ENCODE assay signal across 19 cellular contexts in the genomic region with DNA sequence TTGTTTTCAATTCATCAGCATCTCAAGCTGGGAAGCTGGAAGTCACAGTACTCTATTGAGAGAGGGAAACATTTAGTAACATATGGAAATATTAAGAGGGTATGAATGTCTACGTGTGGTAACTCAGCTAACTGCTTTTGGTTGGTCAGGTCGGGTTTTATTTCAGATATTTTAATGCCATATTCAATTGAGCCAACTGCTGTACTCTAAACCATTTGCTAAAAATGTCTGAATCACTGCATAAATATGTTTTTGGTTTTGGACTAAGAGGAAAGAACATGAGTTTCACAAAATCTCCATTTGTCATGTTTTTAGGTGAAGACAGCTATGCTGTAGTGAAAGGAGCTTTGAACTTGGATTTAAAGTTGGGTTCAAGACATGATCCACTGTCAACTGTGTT. TPM values are rescaled to one million over a fixed set of nuclear protein-coding genes. Genes with fewer than 3 reads are reported as not detected.
DNase-seq lines count a peak whose midpoint lies in the region; ATAC-seq and TF ChIP-seq lines count a peak whose summit lies in the region.
"Had no signal": no experiment of that assay in that cellular context is flagged by ENCODE, and none has a peak within 500 bp of the region (broad histone marks: within the 10 kb centered on the region; RNA-seq: fewer than 3 reads in every experiment).

No MANE protein-coding gene starts in this region.

- ATAC-seq in GM18873 (IDR thresholded peaks at IDR 0.05; ENCODE audit: low FRiP score, unreplicated experiment) (no peak), HG03565 (IDR thresholded peaks at IDR 0.05; ENCODE audit: unreplicated experiment) (no peak)
- ATAC-seq in activated naive CD4-positive, alpha-beta T cell treated with anti-CD3 and anti-CD28 coated beads, Interleukin-2, amount 50 U/mL, for 72 hours = no peak
- ATAC-seq: CD8-positive, alpha-beta T cell; stimulated activated effector memory CD8-positive, alpha-beta T cell treated with anti-CD3 and anti-CD28 coated beads, Interleukin-12 subunit alpha, Interleukin-12 subunit beta, amount 100 ng/mL, for 72 hours had no signal

- no peak for TF ChIP-seq CTCF in astrocyte of the cerebellum (IDR thresholded peaks at IDR 0.05; ENCODE audit: low read depth, low read length, missing control alignments)
- TF ChIP-seq CTCF in foreskin fibroblast (IDR thresholded peaks at IDR 0.05; ENCODE audit: low read depth, low read length) = no peak

- H3K27ac Mint-ChIP-seq in activated naive CD4-positive, alpha-beta T cell treated with anti-CD3 and anti-CD28 coated beads, Interleukin-2, amount 50 U/mL, for 72 hours = no peak overlapping the region
- H3K27ac Mint-ChIP-seq: CD8-positive, alpha-beta T cell; stimulated activated effector memory CD8-positive, alpha-beta T cell treated with anti-CD3 and anti-CD28 coated beads, Interleukin-12 subunit alpha, Interleukin-12 subunit beta, amount 100 ng/mL, for 72 hours had no signal

- H3K27ac ChIP-seq in ACC112 (ENCODE audit: low read depth, low read length) = peak overlapping the region; percentile 78

- no peaks in the 10 kb centered on the region for H3K27me3 ChIP-seq in ACC112 (ENCODE audit: insufficient read depth, low read length)

- DNase-seq in HCEC 1CT = peak; percentile 71
- peak; percentile 55 for DNase-seq in astrocyte of the cerebellum (ENCODE audit: low read depth)
- peak; percentile 66 to 77 for DNase-seq in foreskin fibroblast
- no peak for DNase-seq in activated naive CD4-positive, alpha-beta T cell treated with anti-CD3 and anti-CD28 coated beads, Interleukin-2, amount 50 U/mL, for 72 hours (ENCODE audit: low spot score in 2 of 2)
- DNase-seq in kidney tubule cell (ENCODE audit: low spot score) = no peak
- DNase-seq: activated CD4-positive, alpha-beta T cell treated with anti-CD3 and anti-CD28 coated beads for 4 hours; anterior cingulate cortex; CD8-positive, alpha-beta T cell; GOT3; NCI-H1417 treated with DMSO at 0.1 percent for 48 hours; NCI-H2171 had no signal

- H3K79me2 ChIP-seq in ACC112 (ENCODE audit: control insufficient read depth, insufficient read depth, low read length, unreplicated experiment) = no peaks in the 10 kb centered on the region

- peak overlapping the region; percentile 26 for H2AFZ ChIP-seq in ACC112 (ENCODE audit: low read length, unreplicated experiment)

- H3K4me3 ChIP-seq in ACC112 (ENCODE audit: low read depth, low read length) (peak overlapping the region; percentile 33; the same call in 1 of the 2 replicates), astrocyte of the cerebellum (ENCODE audit: low read depth, low read length) (no peak overlapping the region), foreskin fibroblast (ENCODE audit: low read depth in 1 of 2, low read length in 2 of 2) (no peak overlapping the region)

- in situ Hi-C loops in astrocyte of the cerebellum (cut with HindIII; ENCODE audit: low sequenced_read_pairs) = no loop called here

- peaks cover 19% of the 10 kb centered on the region for H3K4me1 ChIP-seq in ACC112 (ENCODE audit: control insufficient read depth, insufficient read depth, low read length, unreplicated experiment)

- H3K36me3 Mint-ChIP-seq in activated naive CD4-positive, alpha-beta T cell treated with anti-CD3 and anti-CD28 coated beads, Interleukin-2, amount 50 U/mL, for 72 hours = peaks cover 0 to 5% of the 10 kb centered on the region in 2 donors
- H3K36me3 Mint-ChIP-seq: CD8-positive, alpha-beta T cell; stimulated activated effector memory CD8-positive, alpha-beta T cell treated with anti-CD3 and anti-CD28 coated beads, Interleukin-12 subunit alpha, Interleukin-12 subunit beta, amount 100 ng/mL, for 72 hours had no signal

- H3K36me3 ChIP-seq in ACC112 (ENCODE audit: insufficient read depth, low read length) = no peaks in the 10 kb centered on the region

- no peaks in the 10 kb centered on the region for H3K9me3 Mint-ChIP-seq in activated naive CD4-positive, alpha-beta T cell treated with anti-CD3 and anti-CD28 coated beads, Interleukin-2, amount 50 U/mL, for 72 hours
- H3K9me3 Mint-ChIP-seq: stimulated activated effector memory CD8-positive, alpha-beta T cell treated with anti-CD3 and anti-CD28 coated beads, Interleukin-12 subunit alpha, Interleukin-12 subunit beta, amount 100 ng/mL, for 72 hours had no signal

RNA-seq across cellular contexts. Expression of a gene that starts 18.9 kb away (rescaled TPM):
- total RNA-seq in activated naive CD4-positive, alpha-beta T cell treated with anti-CD3 and anti-CD28 coated beads, Interleukin-2, amount 50 U/mL, for 72 hours = 10 to 100 TPM; 26.2 to 37.2 TPM

RNA-seq across cellular contexts. Expression of a gene that starts 58.6 kb away (rescaled TPM):
- under 1 TPM in 1 of 2 donors, not detected in 1; 0.37 TPM for total RNA-seq in activated naive CD4-positive, alpha-beta T cell treated with anti-CD3 and anti-CD28 coated beads, Interleukin-2, amount 50 U/mL, for 72 hours
- total RNA-seq: CD8-positive, alpha-beta T cell; liver; MCF 10A; Right ventricle myocardium inferior; temporal lobe had no signal

Comparison
In these comparisons a context has a peak if more than half of its experiments do, and no peak if none do; other contexts are left out.
1. DNase-seq: peak in HCEC 1CT (single experiment), astrocyte of the cerebellum (single experiment) and foreskin fibroblast (2 of 2); none in activated naive CD4-positive, alpha-beta T cell treated with anti-CD3 and anti-CD28 coated beads, Interleukin-2, amount 50 U/mL, for 72 hours (0 of 2) and kidney tubule cell (single experiment).